Comparison of ENCODE assay signal across 14 cellular contexts in the genomic region with DNA sequence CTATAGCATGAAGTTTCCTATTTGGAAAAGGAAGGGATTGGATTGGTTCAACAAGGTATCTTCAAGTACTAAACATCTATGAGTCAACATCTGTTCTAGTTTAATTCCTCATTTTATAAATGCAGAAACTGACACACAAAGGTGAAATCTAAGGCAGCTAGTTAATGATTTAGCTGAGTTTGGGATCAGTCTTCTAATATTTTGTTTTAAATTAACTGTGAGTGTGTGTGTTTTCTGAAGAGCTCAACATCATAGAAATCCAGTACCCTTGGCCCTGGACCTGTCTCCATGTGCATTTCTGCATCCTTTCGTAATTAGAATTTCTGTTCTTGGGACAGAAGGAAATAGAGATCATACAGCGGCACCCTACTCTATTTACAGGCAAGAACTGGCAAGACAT.
"Had no signal": no experiment of that assay in that cellular context is flagged by ENCODE, and none has a peak within 500 bp of the region (broad histone marks: within the 10 kb centered on the region; RNA-seq: fewer than 3 reads in every experiment).

No MANE protein-coding gene starts in this region.

- DNase-seq: activated CD4-positive, alpha-beta T cell treated with anti-CD3 and anti-CD28 coated beads for 36 hours; activated CD8-positive, alpha-beta T cell treated with anti-CD3 and anti-CD28 coated beads for 36 hours; activated effector memory CD4-positive, alpha-beta T cell treated with Interleukin-2 at 50 U/mL for 16 hours; activated T-cell treated with anti-CD3 and anti-CD28 coated beads, Interleukin-2, amount 50 U/mL, for 4 hours; adrenal gland; endodermal cell; naive thymus-derived CD4-positive, alpha-beta T cell; stimulated activated CD4-positive, alpha-beta T cell treated with anti-CD3 and anti-CD28 coated beads, Interleukin-12 subunit alpha, Interleukin-12 subunit beta, amount 100 ng/mL, for 4 hours; stimulated activated CD4-positive, alpha-beta T cell treated with anti-CD3 and anti-CD28 coated beads, Interleukin-2, amount 100 ng/mL, for 24 hours; T-helper 17 cell had no signal

- H3K27ac Mint-ChIP-seq: activated CD4-positive, alpha-beta T cell treated with anti-CD3 and anti-CD28 coated beads for 36 hours; activated CD8-positive, alpha-beta T cell treated with anti-CD3 and anti-CD28 coated beads for 36 hours; activated naive CD4-positive, alpha-beta T cell treated with anti-CD3 and anti-CD28 coated beads, Interleukin-2, amount 50 U/mL, for 24 hours; endodermal cell; naive thymus-derived CD4-positive, alpha-beta T cell; progenitor cell of endocrine pancreas; T-helper 17 cell had no signal

- H3K9me3 Mint-ChIP-seq: activated CD8-positive, alpha-beta T cell treated with anti-CD3 and anti-CD28 coated beads for 36 hours; activated naive CD4-positive, alpha-beta T cell treated with anti-CD3 and anti-CD28 coated beads, Interleukin-2, amount 50 U/mL, for 24 hours; activated T-cell treated with anti-CD3 and anti-CD28 coated beads, Interleukin-2, amount 50 U/mL, for 4 hours had no signal

- H3K9me3 ChIP-seq: adrenal gland, thoracic aorta had no signal

- H3K4me1 ChIP-seq: adrenal gland had no signal

- H3K27me3 ChIP-seq: adrenal gland, cardiac muscle cell had no signal

- H3K4me3 ChIP-seq: adrenal gland, cardiac muscle cell, thoracic aorta had no signal

- H3K27me3 Mint-ChIP-seq: activated CD4-positive, alpha-beta T cell treated with anti-CD3 and anti-CD28 coated beads for 36 hours; activated CD8-positive, alpha-beta T cell treated with anti-CD3 and anti-CD28 coated beads for 36 hours; activated naive CD4-positive, alpha-beta T cell treated with anti-CD3 and anti-CD28 coated beads, Interleukin-2, amount 50 U/mL, for 24 hours; naive thymus-derived CD4-positive, alpha-beta T cell; T-helper 17 cell had no signal

- H3K4me1 Mint-ChIP-seq: activated naive CD4-positive, alpha-beta T cell treated with anti-CD3 and anti-CD28 coated beads, Interleukin-2, amount 50 U/mL, for 24 hours; endodermal cell; naive thymus-derived CD4-positive, alpha-beta T cell; T-helper 17 cell had no signal

- H3K27ac ChIP-seq: adrenal gland, cardiac muscle cell, thoracic aorta had no signal

- H3K4me3 Mint-ChIP-seq: activated CD4-positive, alpha-beta T cell treated with anti-CD3 and anti-CD28 coated beads for 36 hours; activated CD8-positive, alpha-beta T cell treated with anti-CD3 and anti-CD28 coated beads for 36 hours; activated naive CD4-positive, alpha-beta T cell treated with anti-CD3 and anti-CD28 coated beads, Interleukin-2, amount 50 U/mL, for 24 hours; activated T-cell treated with anti-CD3 and anti-CD28 coated beads, Interleukin-2, amount 50 U/mL, for 4 hours; endodermal cell; naive thymus-derived CD4-positive, alpha-beta T cell; T-helper 17 cell had no signal

- H3K36me3 ChIP-seq: adrenal gland, cardiac muscle cell, thoracic aorta had no signal
